Comparison of ENCODE assay signal across 1 cellular context in the genomic region with DNA sequence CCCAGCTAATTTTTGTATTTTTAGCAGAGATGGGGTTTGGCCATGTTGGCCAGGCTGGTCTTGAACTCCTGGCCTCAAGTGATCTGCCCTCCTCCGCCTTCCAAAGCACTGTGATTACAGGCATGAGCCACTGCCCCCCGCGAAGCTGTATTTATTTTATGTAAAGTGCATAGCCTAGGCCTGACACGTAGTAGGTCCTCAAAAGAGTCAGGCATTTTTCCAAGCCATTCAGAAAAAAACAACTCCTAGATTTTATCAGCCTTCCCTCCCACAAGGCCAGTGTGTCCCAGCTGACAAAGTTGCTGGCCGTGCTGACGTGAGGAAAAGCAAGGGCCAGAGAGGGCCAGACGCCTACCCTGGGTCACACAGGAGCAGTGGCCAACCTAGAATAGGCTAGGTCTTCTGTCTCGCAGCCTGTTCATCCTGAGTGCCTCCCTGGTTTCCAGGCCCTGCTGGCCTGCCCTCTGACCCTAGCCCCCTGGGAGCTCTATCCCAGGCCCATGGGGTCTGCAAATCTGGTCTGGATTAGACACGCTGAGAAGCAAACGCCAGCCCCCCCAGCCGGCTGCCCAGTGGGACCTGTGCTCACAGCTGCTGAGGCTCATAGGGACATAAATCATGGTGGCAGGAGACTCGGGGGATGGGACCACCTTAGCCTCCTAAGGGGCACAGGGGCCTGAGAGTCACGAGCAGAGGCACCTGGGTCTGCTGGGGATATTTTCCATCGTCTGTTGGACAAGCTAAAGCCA.
TF ChIP-seq lines count a peak whose summit lies in the region.

No MANE protein-coding gene starts in this region.

TF ChIP-seq in IMR-90, 13 proteins besides CTCF, POLR2A, EP300 and RAD21:
- no peak for TF ChIP-seq FOS (IDR thresholded peaks at IDR 0.05; ENCODE audit: low read depth, low read length)
- no peak for TF ChIP-seq RFX5 (IDR thresholded peaks at IDR 0.05; ENCODE audit: low read depth, low read length)
- TF ChIP-seq MAFK (IDR thresholded peaks at IDR 0.05; ENCODE audit: low read depth, low read length) = no peak
- no peak for TF ChIP-seq BHLHE40 (IDR thresholded peaks at IDR 0.05; ENCODE audit: low read depth, low read length)
- TF ChIP-seq SMC3 (IDR thresholded peaks at IDR 0.05; ENCODE audit: low read depth, low read length) = no peak
- no peak for TF ChIP-seq CHD1 (IDR thresholded peaks at IDR 0.05; ENCODE audit: low read depth, low read length)
- no peak for TF ChIP-seq RCOR1 (IDR thresholded peaks at IDR 0.05; ENCODE audit: insufficient replicate concordance, low read length)
- TF ChIP-seq, protein P1, sequence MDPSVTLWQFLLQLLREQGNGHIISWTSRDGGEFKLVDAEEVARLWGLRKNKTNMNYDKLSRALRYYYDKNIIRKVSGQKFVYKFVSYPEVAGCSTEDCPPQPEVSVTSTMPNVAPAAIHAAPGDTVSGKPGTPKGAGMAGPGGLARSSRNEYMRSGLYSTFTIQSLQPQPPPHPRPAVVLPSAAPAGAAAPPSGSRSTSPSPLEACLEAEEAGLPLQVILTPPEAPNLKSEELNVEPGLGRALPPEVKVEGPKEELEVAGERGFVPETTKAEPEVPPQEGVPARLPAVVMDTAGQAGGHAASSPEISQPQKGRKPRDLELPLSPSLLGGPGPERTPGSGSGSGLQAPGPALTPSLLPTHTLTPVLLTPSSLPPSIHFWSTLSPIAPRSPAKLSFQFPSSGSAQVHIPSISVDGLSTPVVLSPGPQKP (IDR thresholded peaks at IDR 0.05; ENCODE audit: borderline replicate concordance, low read depth, low read length) = no peak
- TF ChIP-seq MAZ (IDR thresholded peaks at IDR 0.05; ENCODE audit: borderline replicate concordance, low read depth, low read length) = no peak
- TF ChIP-seq MXI1 (IDR thresholded peaks at IDR 0.05; ENCODE audit: borderline replicate concordance, low read depth, low read length) = no peak
- TF ChIP-seq, protein P2, sequence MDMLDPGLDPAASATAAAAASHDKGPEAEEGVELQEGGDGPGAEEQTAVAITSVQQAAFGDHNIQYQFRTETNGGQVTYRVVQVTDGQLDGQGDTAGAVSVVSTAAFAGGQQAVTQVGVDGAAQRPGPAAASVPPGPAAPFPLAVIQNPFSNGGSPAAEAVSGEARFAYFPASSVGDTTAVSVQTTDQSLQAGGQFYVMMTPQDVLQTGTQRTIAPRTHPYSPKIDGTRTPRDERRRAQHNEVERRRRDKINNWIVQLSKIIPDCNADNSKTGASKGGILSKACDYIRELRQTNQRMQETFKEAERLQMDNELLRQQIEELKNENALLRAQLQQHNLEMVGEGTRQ (IDR thresholded peaks at IDR 0.05; ENCODE audit: low read depth, low read length) = no peak
- TF ChIP-seq CEBPB (IDR thresholded peaks at IDR 0.05; ENCODE audit: low read depth, low read length) = no peak
- TF ChIP-seq NFE2L2 (IDR thresholded peaks at IDR 0.05; ENCODE audit: low read depth, low read length) = no peak
